In the genomic region with DNA sequence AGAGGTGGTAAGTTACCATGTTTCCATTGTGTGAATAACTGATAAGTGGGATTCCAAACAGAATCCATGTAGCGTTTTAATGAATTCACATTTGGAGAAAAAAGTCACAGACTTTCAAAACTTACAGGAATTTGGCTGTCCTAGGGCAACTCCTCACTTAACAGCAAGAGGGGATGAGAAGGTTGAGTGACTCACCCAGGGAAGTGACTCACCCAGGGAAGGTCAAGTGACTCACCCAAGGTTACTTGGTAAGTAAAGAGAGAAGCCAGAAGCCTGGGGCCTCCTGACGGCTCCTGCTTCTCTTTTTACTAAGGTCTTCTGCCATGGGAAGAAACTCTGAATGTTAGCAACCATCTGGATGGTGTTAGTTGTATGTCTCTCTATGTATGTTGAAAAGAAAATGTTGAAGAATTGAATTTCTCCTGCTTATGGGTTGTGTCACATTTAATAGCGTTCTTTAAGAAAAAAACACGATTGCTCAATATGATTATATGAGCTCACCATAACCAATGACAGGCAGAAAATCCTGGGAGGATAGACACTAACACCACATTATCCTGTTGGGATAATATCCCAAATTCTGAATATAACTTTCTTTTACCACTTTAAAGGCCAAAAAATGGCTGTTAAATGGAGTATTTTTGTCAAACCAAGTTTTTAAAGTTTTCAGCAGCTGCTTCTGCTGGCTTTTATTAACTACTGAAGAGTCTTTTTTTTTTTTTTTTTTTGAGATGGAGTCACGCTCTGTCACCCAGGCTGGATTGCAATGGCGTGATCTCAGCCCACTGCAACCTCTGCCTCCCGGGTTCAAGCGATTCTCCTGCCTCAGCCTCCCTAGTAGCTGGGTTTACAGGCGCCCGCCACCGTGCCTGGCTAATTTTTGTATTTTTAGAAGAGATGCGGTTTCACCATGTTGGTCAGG, we compare ENCODE assay signal across 8 cellular contexts.
DNase-seq lines count a peak whose midpoint lies in the region; ATAC-seq, FAIRE-seq and TF ChIP-seq lines count a peak whose summit lies in the region.

No MANE protein-coding gene starts in this region.

- intact Hi-C loops in lower leg skin (cut with DNase I; ENCODE audit: low total_unique reads) = loop anchor here (5.0 kb wide), 1 partner anchor 159 kb away; no protein-coding TSS in a partner anchor

- DNase-seq in DMS 273 (lab: John Stamatoyannopoulos, UW; ENCODE audit: unreplicated experiment) (peak; percentile 45), DMS 273 treated with DMSO at 0.1 percent for 48 hours (lab: John Stamatoyannopoulos, UW) (no peak), HS-27A (ENCODE audit: low read depth) (peak; percentile 94), cardiac fibroblast (ENCODE audit: low read depth in 2 of 2) (peak; percentile 99), lower leg skin (ENCODE audit: low spot score in 2 of 2) (peak; percentile 89 to 93)
- DNase-seq in stimulated activated CD8-positive, alpha-beta memory T cell treated with anti-CD3 and anti-CD28 coated beads, Interleukin-15, amount 100 ng/mL, for 24 hours (ENCODE audit: low read depth) = peak; percentile 4

- FAIRE-seq in TTC549 (lab: Jason Lieb, UNC) = peak; percentile 99

- TF ChIP-seq CTCF in cardiac fibroblast (IDR thresholded peaks at IDR 0.05; ENCODE audit: low read depth, low read length) (no peak), lower leg skin (IDR thresholded peaks at IDR 0.05) (no peak)

- 63 to 71% methylated on average over 12 of the region's 12 CpGs for WGBS in lower leg skin, 2 donors

- TF ChIP-seq POLR2A in lower leg skin (IDR thresholded peaks at IDR 0.05) = no peak

- H3K4me3 ChIP-seq in cardiac fibroblast (replicated peaks in 1 of 2; ENCODE audit: low read depth in 2 of 2, low read length in 2 of 2) (no peak overlapping the region), lower leg skin (ENCODE audit: low read depth, poor library complexity, severe bottlenecking) (no peak overlapping the region)

- ATAC-seq in GM19452 (IDR thresholded peaks at IDR 0.05; ENCODE audit: unreplicated experiment) = no peak
